ENCODE assay signal across 15 cellular contexts in the genomic region with DNA sequence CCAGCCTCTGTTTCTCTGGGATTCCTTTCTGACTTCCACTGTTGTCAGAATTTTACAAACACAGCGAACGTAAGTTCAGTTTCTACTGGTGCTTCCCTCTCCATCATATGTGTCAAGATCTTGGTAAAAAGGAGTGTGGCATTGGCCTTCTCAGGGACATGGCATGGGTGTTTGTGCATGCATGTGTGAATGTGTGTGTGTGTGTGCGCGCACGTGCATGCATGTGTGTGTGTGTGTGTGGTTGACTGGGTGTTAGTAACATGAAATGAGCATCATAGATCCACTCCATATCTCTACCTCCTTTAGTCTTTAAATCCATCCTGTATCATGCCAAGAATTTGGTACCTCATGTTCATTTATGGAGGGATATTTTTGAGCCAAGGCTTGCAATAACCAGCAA.
DNase-seq lines count a peak whose midpoint lies in the region; TF ChIP-seq lines count a peak whose summit lies in the region.
"Had no signal": no experiment of that assay in that cellular context is flagged by ENCODE, and none has a peak within 500 bp of the region (broad histone marks: within the 10 kb centered on the region; RNA-seq: fewer than 3 reads in every experiment).

No MANE protein-coding gene starts in this region.

- no peak overlapping the region for H3K4me3 Mint-ChIP-seq in endodermal cell
- no peak overlapping the region for H3K4me3 Mint-ChIP-seq in type B pancreatic cell
- H3K4me3 Mint-ChIP-seq: CD4-positive, alpha-beta memory T cell had no signal

- no peaks in the 10 kb centered on the region for H3K4me1 ChIP-seq in endodermal cell (ENCODE audit: control insufficient read depth, insufficient read depth, low read length)
- H3K4me1 ChIP-seq: Caco-2 had no signal

- peak; percentile 12 for DNase-seq in ecto neural progenitor cell (ENCODE audit: low spot score)
- peak; percentile 3 for DNase-seq in endodermal cell
- peak; percentile 4 for DNase-seq in mesenteric fat pad (ENCODE audit: low spot score)
- DNase-seq in type B pancreatic cell (ENCODE audit: extremely low spot score, unreplicated experiment) = peak; percentile 0
- DNase-seq in SHP77 (lab: John Stamatoyannopoulos, UW) = no peak
- no peak for DNase-seq in activated gamma-delta T cell treated with Interleukin-2 at 50 U/mL for 16 hours
- no peak for DNase-seq in activated CD4-positive, alpha-beta T cell treated with anti-CD3 and anti-CD28 coated beads for 1 hour
- DNase-seq: C1 segment of cervical spinal cord; Caco-2; CD4-positive, alpha-beta memory T cell; DMS153; DND-41; GM23248; H7; HCEC 1CT had no signal

- no peak overlapping the region for H3K27ac Mint-ChIP-seq in endodermal cell
- no peak overlapping the region for H3K27ac Mint-ChIP-seq in type B pancreatic cell
- H3K27ac Mint-ChIP-seq: CD4-positive, alpha-beta memory T cell had no signal

- peaks cover 11% of the 10 kb centered on the region for H3K27me3 Mint-ChIP-seq in endodermal cell (ENCODE audit: insufficient read depth)
- peaks cover 27% of the 10 kb centered on the region for H3K27me3 Mint-ChIP-seq in type B pancreatic cell

- no peaks in the 10 kb centered on the region for H3K9me3 ChIP-seq in endodermal cell (ENCODE audit: control insufficient read depth, low read length)
- H3K9me3 ChIP-seq: Caco-2 had no signal

- no peak overlapping the region for H3K9ac ChIP-seq in endodermal cell (ENCODE audit: extremely low read depth, low read length, poor library complexity, severe bottlenecking)
- H3K9ac ChIP-seq: GM23248 had no signal

- no peak overlapping the region for H3K4me3 ChIP-seq in endodermal cell (ENCODE audit: low read length)
- H3K4me3 ChIP-seq: GM23248 had no signal

- 54 to 100% methylated on average over 2 to 4 of the region's 5 CpGs for WGBS in endodermal cell (ENCODE audit: insufficient coverage in 1 of 2, insufficient read length in 1 of 2), 2 experiments

- H3K27me3 ChIP-seq in endodermal cell (ENCODE audit: control insufficient read depth, insufficient read depth, low read length, poor library complexity, severe bottlenecking) = no peaks in the 10 kb centered on the region

- H3K36me3 ChIP-seq in endodermal cell (ENCODE audit: control insufficient read depth, insufficient read depth, low read length) = no peaks in the 10 kb centered on the region

- H3K27ac ChIP-seq in endodermal cell (ENCODE audit: low read depth, low read length) = no peak overlapping the region
- H3K27ac ChIP-seq: GM23248 had no signal

- TF ChIP-seq CTCF in endodermal cell (conservative IDR thresholded peaks at IDR 0.05) = no peak
- TF ChIP-seq CTCF in type B pancreatic cell (conservative IDR thresholded peaks at IDR 0.05) = no peak

- H3K9me3 Mint-ChIP-seq in endodermal cell (no peaks in the 10 kb centered on the region), type B pancreatic cell (no peaks in the 10 kb centered on the region)

- peaks cover 12% of the 10 kb centered on the region for H3K4me1 Mint-ChIP-seq in endodermal cell
- H3K4me1 Mint-ChIP-seq in type B pancreatic cell (ENCODE audit: unreplicated experiment) = no peaks in the 10 kb centered on the region
- H3K4me1 Mint-ChIP-seq: CD4-positive, alpha-beta memory T cell had no signal

- H3K36me3 Mint-ChIP-seq in endodermal cell (ENCODE audit: low read depth) = no peaks in the 10 kb centered on the region
- no peaks in the 10 kb centered on the region for H3K36me3 Mint-ChIP-seq in type B pancreatic cell
- H3K36me3 Mint-ChIP-seq: CD4-positive, alpha-beta memory T cell had no signal

Comparison
In these comparisons a context has a peak if more than half of its experiments do, and no peak if none do; other contexts are left out.
1. DNase-seq: peak in ecto neural progenitor cell (single experiment), endodermal cell (single experiment), mesenteric fat pad (single experiment) and type B pancreatic cell (single experiment); none in SHP77 (0 of 2), activated gamma-delta T cell treated with Interleukin-2 at 50 U/mL for 16 hours (single experiment) and activated CD4-positive, alpha-beta T cell treated with anti-CD3 and anti-CD28 coated beads for 1 hour (single experiment).